16 cellular contexts compared by ENCODE assay signal in the genomic region with DNA sequence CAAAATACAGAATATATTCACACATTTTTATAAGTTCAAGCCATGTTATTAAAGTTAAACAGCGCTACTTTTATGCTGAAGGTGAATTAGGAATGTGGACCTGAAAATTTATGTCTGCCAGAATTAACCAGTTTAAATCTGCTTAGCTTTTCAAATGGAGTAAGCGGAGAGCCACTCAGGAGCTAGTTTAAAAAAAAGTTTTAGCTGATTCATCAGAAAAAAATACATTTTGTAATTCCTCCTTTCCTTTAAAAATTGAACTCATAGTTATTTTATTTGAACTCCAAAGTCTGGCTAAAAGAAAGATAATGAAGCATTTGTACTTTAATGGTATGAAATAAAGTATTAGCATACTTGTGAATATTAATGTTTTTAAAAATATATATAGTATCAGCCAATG. TPM values are rescaled to one million over a fixed set of nuclear protein-coding genes. Genes with fewer than 3 reads are reported as not detected.
DNase-seq lines count a peak whose midpoint lies in the region; ATAC-seq and TF ChIP-seq lines count a peak whose summit lies in the region.
"Had no signal": no experiment of that assay in that cellular context is flagged by ENCODE, and none has a peak within 500 bp of the region (broad histone marks: within the 10 kb centered on the region; RNA-seq: fewer than 3 reads in every experiment).

No MANE protein-coding gene starts in this region.

- H3K36me3 Mint-ChIP-seq in CD4-positive, alpha-beta memory T cell: peaks cover 24 to 48% of the 10 kb centered on the region in 2 donors
- H3K36me3 Mint-ChIP-seq in central memory CD8-positive, alpha-beta T cell (ENCODE audit: insufficient read depth): peaks cover 19% of the 10 kb centered on the region
- peaks cover 13% of the 10 kb centered on the region for H3K36me3 Mint-ChIP-seq in osteocyte (ENCODE audit: unreplicated experiment)

- H3K9ac ChIP-seq in SK-N-MC (ENCODE audit: insufficient read length): no peak overlapping the region
- H3K9ac ChIP-seq: BLaER1 treated with 17β-estradiol and CSF1 and Interleukin-3, amounts not matched to agents 10 nM and 100 nM had no signal

- POLR2A ChIA-PET in CD4-positive, alpha-beta memory T cell (lab: Charles Lee; ENCODE audit: partially characterized antibody): interaction anchor here (0.7 to 3.5 kb wide), 7 partner anchors 9 to 23 kb away, joined by 3 to 46 read pairs (median 3); partner anchors contain the start of gene C21orf91

- TF ChIP-seq CTCF in osteocyte (IDR thresholded peaks at IDR 0.05): no peak

- H3K27me3 ChIP-seq in CD4-positive, alpha-beta memory T cell (ENCODE audit: insufficient read depth, low read length): no peaks in the 10 kb centered on the region

- peak overlapping the region in 6 of 7 donors; percentile 38 to 77 (median 57) for H3K27ac Mint-ChIP-seq in CD4-positive, alpha-beta memory T cell
- peak overlapping the region; percentile 87 for H3K27ac Mint-ChIP-seq in central memory CD8-positive, alpha-beta T cell (ENCODE audit: low read depth)
- no peak overlapping the region for H3K27ac Mint-ChIP-seq in osteocyte (ENCODE audit: unreplicated experiment)
- H3K27ac Mint-ChIP-seq: GM23338, H9, IgD-negative memory B cell had no signal

- intact Hi-C loops in CD4-positive, alpha-beta memory T cell (cut with micrococcal nuclease): no loop called here

- peaks cover 8% of the 10 kb centered on the region for H3K36me3 ChIP-seq in CD4-positive, alpha-beta memory T cell (ENCODE audit: insufficient read depth, low read length)
- H3K36me3 ChIP-seq in SK-N-MC (ENCODE audit: insufficient read depth, low read length): peaks cover 22% of the 10 kb centered on the region

- peaks cover 40 to 69% (median 50%) of the 10 kb centered on the region in 4 donors for H3K4me1 Mint-ChIP-seq in CD4-positive, alpha-beta memory T cell
- H3K4me1 Mint-ChIP-seq in central memory CD8-positive, alpha-beta T cell: peaks cover 41% of the 10 kb centered on the region
- H3K4me1 Mint-ChIP-seq in osteocyte (ENCODE audit: unreplicated experiment): peaks cover 9% of the 10 kb centered on the region

- DNase-seq in NCI-H82 (lab: John Stamatoyannopoulos, UW): peak; percentile 13
- DNase-seq in NCI-H82 treated with DMSO at 0.1 percent for 48 hours (lab: John Stamatoyannopoulos, UW; ENCODE audit: unreplicated experiment): no peak
- no peak for DNase-seq in CD4-positive, alpha-beta memory T cell
- no peak for DNase-seq in SK-N-MC (ENCODE audit: low read depth, low spot score)
- DNase-seq in central memory CD8-positive, alpha-beta T cell (ENCODE audit: low spot score in 2 of 2): no peak
- no peak for DNase-seq in C1 segment of cervical spinal cord (lab: John Stamatoyannopoulos, UW)
- no peak for DNase-seq in osteocyte (ENCODE audit: extremely low spot score, unreplicated experiment)
- DNase-seq: ACHN, DMS53, GF-D8, H9 had no signal

- peak overlapping the region; percentile 37 for H3K27ac ChIP-seq in CD4-positive, alpha-beta memory T cell (ENCODE audit: low read depth, low read length)
- no peak overlapping the region for H3K27ac ChIP-seq in SK-N-MC
- H3K27ac ChIP-seq: 22Rv1; BLaER1 treated with 17β-estradiol and CSF1 and Interleukin-3, amounts not matched to agents 10 nM and 100 nM had no signal

- no peaks in the 10 kb centered on the region for H3K9me3 ChIP-seq in CD4-positive, alpha-beta memory T cell (ENCODE audit: control insufficient read depth in 1 of 2, low read length in 2 of 2)
- no peaks in the 10 kb centered on the region for H3K9me3 ChIP-seq in SK-N-MC (ENCODE audit: low read depth, low read length)

- peaks cover 79% of the 10 kb centered on the region for H3K4me1 ChIP-seq in CD4-positive, alpha-beta memory T cell (ENCODE audit: insufficient read depth, low read length)

- no peaks in the 10 kb centered on the region for H3K27me3 Mint-ChIP-seq in CD4-positive, alpha-beta memory T cell
- H3K27me3 Mint-ChIP-seq in central memory CD8-positive, alpha-beta T cell: no peaks in the 10 kb centered on the region
- no peaks in the 10 kb centered on the region for H3K27me3 Mint-ChIP-seq in osteocyte (ENCODE audit: unreplicated experiment)
- H3K27me3 Mint-ChIP-seq: IgD-negative memory B cell had no signal

- no peak overlapping the region for H3K4me3 ChIP-seq in CD4-positive, alpha-beta memory T cell (ENCODE audit: low read length in 2 of 2)
- peak overlapping the region; percentile 28; the same call in 1 of the 2 replicates for H3K4me3 ChIP-seq in SK-N-MC
- H3K4me3 ChIP-seq: BLaER1 treated with 17β-estradiol and CSF1 and Interleukin-3, amounts not matched to agents 10 nM and 100 nM; GM23338 had no signal

- H3K9me3 Mint-ChIP-seq in CD4-positive, alpha-beta memory T cell: peaks cover 0 to 3% (median 0%) of the 10 kb centered on the region in 8 donors
- no peaks in the 10 kb centered on the region for H3K9me3 Mint-ChIP-seq in central memory CD8-positive, alpha-beta T cell
- no peaks in the 10 kb centered on the region for H3K9me3 Mint-ChIP-seq in osteocyte (ENCODE audit: unreplicated experiment)
- H3K9me3 Mint-ChIP-seq: GM23338, IgD-negative memory B cell had no signal

- CTCF ChIA-PET in CD4-positive, alpha-beta memory T cell (lab: Charles Lee; ENCODE audit: partially characterized antibody): interaction anchor here (1.2 to 1.4 kb wide), 2 partner anchors 21 to 127 kb away, joined by 3 to 7 read pairs; partner anchors contain the start of gene C21orf91

- no peak overlapping the region for H3K4me3 Mint-ChIP-seq in CD4-positive, alpha-beta memory T cell
- no peak overlapping the region for H3K4me3 Mint-ChIP-seq in central memory CD8-positive, alpha-beta T cell
- H3K4me3 Mint-ChIP-seq in osteocyte (ENCODE audit: unreplicated experiment): no peak overlapping the region
- H3K4me3 Mint-ChIP-seq: GM23338, H9, IgD-negative memory B cell had no signal

- no peak for ATAC-seq in central memory CD8-positive, alpha-beta T cell (replicated peaks; ENCODE audit: extremely low read depth, poor library complexity, severe bottlenecking)
- no peak for ATAC-seq in GM19324 (IDR thresholded peaks at IDR 0.05; ENCODE audit: low FRiP score, unreplicated experiment)
- ATAC-seq: GM23338 had no signal

RNA-seq across cellular contexts. Expression of gene C21orf91, which starts 21.2 kb away (rescaled TPM):
- total RNA-seq in CD4-positive, alpha-beta memory T cell: 10 to 100 TPM; 80.1 to 80.5 TPM
- 10 to 100 TPM; 38.5 to 46.4 TPM for polyA plus RNA-seq in CD4-positive, alpha-beta memory T cell
- 13.0 TPM in 2 replicates for total RNA-seq in osteocyte
